17 cellular contexts compared by ENCODE assay signal in genomic region chr10:6624392-6624791, GRCh38.
"Had no signal": no experiment of that assay in that cellular context is flagged by ENCODE, and none has a peak within 500 bp of the region (broad histone marks: within the 10 kb centered on the region; RNA-seq: fewer than 3 reads in every experiment).

No MANE protein-coding gene starts in this region.

- H3K4me3 Mint-ChIP-seq: memory B cell; mesothelial cell of epicardium; natural killer cell treated with Interleukin-12 subunit alpha and Interleukin-12 subunit beta and Interleukin-15 and Interleukin-18, amount 100 ng/mL, for 72 hours; type B pancreatic cell had no signal

- H3K36me3 Mint-ChIP-seq: memory B cell; mesothelial cell of epicardium; natural killer cell treated with Interleukin-12 subunit alpha and Interleukin-12 subunit beta and Interleukin-15 and Interleukin-18, amount 100 ng/mL, for 72 hours; type B pancreatic cell had no signal

- H3K9me3 Mint-ChIP-seq: memory B cell; mesothelial cell of epicardium; natural killer cell treated with Interleukin-12 subunit alpha and Interleukin-12 subunit beta and Interleukin-15 and Interleukin-18, amount 100 ng/mL, for 72 hours; type B pancreatic cell had no signal

- H3K4me1 ChIP-seq: heart right ventricle, left ventricle myocardium inferior, lower lobe of right lung had no signal

- DNase-seq: effector memory CD4-positive, alpha-beta T cell; gastrocnemius medialis; heart right ventricle; hypothalamus; left cardiac atrium; left ventricle myocardium inferior; lower lobe of right lung; right cardiac atrium; small intestine; stimulated activated CD4-positive, alpha-beta T cell treated with anti-CD3 and anti-CD28 coated beads, Interleukin-12 subunit alpha, Interleukin-12 subunit beta, amount 100 ng/mL, for 4 hours; stimulated activated CD4-positive, alpha-beta T cell treated with anti-CD3 and anti-CD28 coated beads, Interleukin-2, amount 100 ng/mL, for 48 hours; stimulated activated naive CD4-positive, alpha-beta T cell treated with Interleukin-2 at 50 U/mL for 16 hours had no signal

- H3K27ac ChIP-seq: gastrocnemius medialis, heart right ventricle, left ventricle myocardium inferior, lower lobe of right lung had no signal

- H3K9me3 ChIP-seq: gastrocnemius medialis, heart right ventricle, left ventricle myocardium inferior, lower lobe of right lung had no signal

- H3K4me3 ChIP-seq: gastrocnemius medialis, heart right ventricle, left ventricle myocardium inferior, lower lobe of right lung had no signal

- ATAC-seq: esophagus mucosa; gastrocnemius medialis; heart right ventricle; left cardiac atrium; lower lobe of right lung; natural killer cell treated with Interleukin-12 subunit alpha and Interleukin-12 subunit beta and Interleukin-15 and Interleukin-18, amount 100 ng/mL, for 72 hours; right cardiac atrium had no signal

- H3K27me3 Mint-ChIP-seq: natural killer cell treated with Interleukin-12 subunit alpha and Interleukin-12 subunit beta and Interleukin-15 and Interleukin-18, amount 100 ng/mL, for 72 hours had no signal

- H3K4me1 Mint-ChIP-seq: memory B cell had no signal

- H3K27ac Mint-ChIP-seq: memory B cell; mesothelial cell of epicardium; natural killer cell treated with Interleukin-12 subunit alpha and Interleukin-12 subunit beta and Interleukin-15 and Interleukin-18, amount 100 ng/mL, for 72 hours; type B pancreatic cell had no signal

- H3K27me3 ChIP-seq: gastrocnemius medialis had no signal

- H3K36me3 ChIP-seq: gastrocnemius medialis, heart right ventricle, left ventricle myocardium inferior, lower lobe of right lung had no signal
